8 cellular contexts compared by ENCODE assay signal in genomic region chr6:33672808-33673207, GRCh38. TPM values are rescaled to one million over a fixed set of nuclear protein-coding genes. Genes with fewer than 3 reads are reported as not detected.
A peak's percentile ranks its signal among the peaks of the same experiment; 100 is the strongest.
DNase-seq lines count a peak whose midpoint lies in the region; ATAC-seq, FAIRE-seq and TF ChIP-seq lines count a peak whose summit lies in the region.

No MANE protein-coding gene starts in this region.

- H3K27me3 ChIP-seq in SK-N-SH (ENCODE audit: insufficient read depth) (no peaks in the 10 kb centered on the region), gastroesophageal sphincter (peaks cover 38% of the 10 kb centered on the region), small intestine (ENCODE audit: control insufficient read depth in 2 of 2, insufficient read depth in 2 of 2, low read length in 2 of 2) (no peaks in the 10 kb centered on the region)

- H3K9ac ChIP-seq in SK-N-SH, result no peak overlapping the region

- WGBS in SK-N-SH (ENCODE audit: low lambda C conversion rate), result 10% methylated on average over 4 of the region's 5 CpGs
- 20% methylated on average over 1 of the region's 5 CpGs; no CpG with 5 or more reads in 1 of the 2 donors for WGBS in gastroesophageal sphincter (ENCODE audit: low coverage in 1 of 2), 2 donors
- 49 to 77% (median 64%) methylated on average over 5 of the region's 5 CpGs for WGBS in small intestine, 3 donors

- TF ChIP-seq EP300 in SK-N-SH (IDR thresholded peaks at IDR 0.05; ENCODE audit: borderline replicate concordance in 1 of 2, low read depth in 1 of 2, low read length in 1 of 2) (peak in 1 of 2 experiments; percentile 58; a peak in 1 of 4 replicates), gastroesophageal sphincter (IDR thresholded peaks at IDR 0.05) (no peak)

- no peak overlapping the region for H2AFZ ChIP-seq in SK-N-SH (ENCODE audit: low read depth)

- H3K9me2 ChIP-seq in SK-N-SH, result no peaks in the 10 kb centered on the region

- H3K4me2 ChIP-seq in SK-N-SH, result 0 out of 2 replicates have a peak overlapping the region, but pooled peaks have one; percentile 38

- no peaks in the 10 kb centered on the region for H3K79me2 ChIP-seq in SK-N-SH (ENCODE audit: insufficient read depth)

- no peak for TF ChIP-seq POLR2A in gastroesophageal sphincter (IDR thresholded peaks at IDR 0.05)

- no peaks in the 10 kb centered on the region for H3F3A ChIP-seq in SK-N-SH (replicated peaks; ENCODE audit: insufficient read depth)

- H3K27ac ChIP-seq in SK-N-SH (ENCODE audit: low read depth in 2 of 2, low read length in 1 of 2) (0 out of 4 replicates have a peak overlapping the region, but pooled peaks of 1 of the 2 experiments have one; percentile 24), gastroesophageal sphincter (no peak overlapping the region), small intestine (ENCODE audit: low read depth in 1 of 2, low read length in 1 of 2) (no peak overlapping the region)

- no peak for FAIRE-seq in small intestine (lab: Jason Lieb, UNC)

- POLR2A ChIA-PET in SK-N-SH (lab: Yijun Ruan, JAX), result no interaction called here

- ATAC-seq in gastroesophageal sphincter (peak; percentile 79), GM21528 (IDR thresholded peaks at IDR 0.05; ENCODE audit: low FRiP score, unreplicated experiment) (no peak), HG02588 (IDR thresholded peaks at IDR 0.05; ENCODE audit: unreplicated experiment) (no peak)

- H3K4me3 ChIP-seq in SK-N-SH (ENCODE audit: low read depth in 2 of 2, low read length in 1 of 2) (no peak overlapping the region), gastroesophageal sphincter (no peak overlapping the region), small intestine (ENCODE audit: low read depth in 1 of 2, low read length in 2 of 2) (no peak overlapping the region)

- peak; percentile 69 for DNase-seq in GM20000 (ENCODE audit: low spot score)
- DNase-seq in SK-N-SH, result peak; percentile 65
- peak; percentile 11 for DNase-seq in small intestine
- DNase-seq in activated effector memory CD4-positive, alpha-beta T cell treated with Interleukin-2 at 50 U/mL for 16 hours, result no peak
- no peak for DNase-seq in globus pallidus (ENCODE audit: low spot score)

- TF ChIP-seq CTCF in GM20000 (IDR thresholded peaks at IDR 0.05; ENCODE audit: extremely low read depth, missing control alignments), result no peak
- peak; percentile 71 for TF ChIP-seq CTCF in SK-N-SH (IDR thresholded peaks at IDR 0.05)
- peak in 3 of 4 experiments; percentile 40 to 60 (median 54) for TF ChIP-seq CTCF in gastroesophageal sphincter (IDR thresholded peaks at IDR 0.05)

- H4K20me1 ChIP-seq in SK-N-SH (ENCODE audit: insufficient read depth), result no peaks in the 10 kb centered on the region

- peaks cover 0 to 4% of the 10 kb centered on the region in 2 experiments; a peak in 3 of 4 replicates for H3K4me1 ChIP-seq in SK-N-SH (ENCODE audit: control insufficient read depth in 1 of 2, insufficient read depth in 2 of 2, low read depth in 1 of 2, low read length in 1 of 2)
- H3K4me1 ChIP-seq in gastroesophageal sphincter, result peaks cover 0 to 8% (median 0%) of the 10 kb centered on the region in 3 donors
- H3K4me1 ChIP-seq in small intestine (ENCODE audit: control insufficient read depth in 2 of 2, insufficient read depth in 1 of 2, low read depth in 1 of 2, low read length in 1 of 2), result no peaks in the 10 kb centered on the region

- H3K9me3 ChIP-seq in SK-N-SH (no peaks in the 10 kb centered on the region), gastroesophageal sphincter (no peaks in the 10 kb centered on the region), small intestine (ENCODE audit: control insufficient read depth, low read depth) (no peaks in the 10 kb centered on the region)

- CTCF ChIA-PET in SK-N-SH (lab: Yijun Ruan, JAX), result interaction anchor here (1.0 to 2.2 kb wide), 4 partner anchors 13 to 86 kb away, joined by 4 to 8 read pairs (median 4); no protein-coding TSS in a partner anchor

- peak; percentile 51 for TF ChIP-seq RAD21 in SK-N-SH (IDR thresholded peaks at IDR 0.05; ENCODE audit: low read length)

- H3K36me3 ChIP-seq in SK-N-SH (replicated peaks in 1 of 2; ENCODE audit: control insufficient read depth in 1 of 2, insufficient read depth in 2 of 2, low read length in 1 of 2), result no peaks in the 10 kb centered on the region
- peaks cover 0 to 84% of the 10 kb centered on the region in 2 donors for H3K36me3 ChIP-seq in gastroesophageal sphincter
- H3K36me3 ChIP-seq in small intestine (ENCODE audit: control insufficient read depth in 2 of 2, insufficient read depth in 2 of 2, low read length in 2 of 2), result peaks cover 24 to 54% of the 10 kb centered on the region in 2 donors

TF ChIP-seq in SK-N-SH, 30 proteins besides CTCF, POLR2A, EP300 and RAD21 (continues in another document):
- TF ChIP-seq RFX5 (IDR thresholded peaks at IDR 0.05; ENCODE audit: low read length) (no peak), TAF1 (IDR thresholded peaks at IDR 0.05; ENCODE audit: borderline replicate concordance, low read depth, low read length) (no peak), JUND (IDR thresholded peaks at IDR 0.05) (peak; percentile 81; the same call in 1 of the 2 replicates), SIN3A (IDR thresholded peaks at IDR 0.05; ENCODE audit: borderline replicate concordance, low read depth, low read length) (0 out of 2 replicates have a peak, but pooled peaks have one; percentile 47), TCF12 (IDR thresholded peaks at IDR 0.05) (peak; percentile 52; the same call in 1 of the 2 replicates), ZBTB33 (IDR thresholded peaks at IDR 0.05; ENCODE audit: borderline replicate concordance, low read depth) (no peak), SMC3 (IDR thresholded peaks at IDR 0.05; ENCODE audit: low read depth, low read length) (peak; percentile 59), USF2 (IDR thresholded peaks at IDR 0.05; ENCODE audit: borderline replicate concordance, low read depth, low read length) (no peak), RXRA (IDR thresholded peaks at IDR 0.05; ENCODE audit: borderline replicate concordance, low read depth) (peak; percentile 51; the same call in 1 of the 2 replicates), NFIC (IDR thresholded peaks at IDR 0.05; ENCODE audit: borderline replicate concordance) (peak; percentile 68; the same call in 1 of the 2 replicates), IRF3 (IDR thresholded peaks at IDR 0.05; ENCODE audit: low read depth, low read length) (no peak), ELF1 (IDR thresholded peaks at IDR 0.05) (no peak), PBX3 (IDR thresholded peaks at IDR 0.05) (0 out of 2 replicates have a peak, but pooled peaks have one; percentile 22), MXI1 (IDR thresholded peaks at IDR 0.05; ENCODE audit: low read depth, low read length) (no peak), MAX (IDR thresholded peaks at IDR 0.05; ENCODE audit: low read depth) (0 out of 2 replicates have a peak, but pooled peaks have one; percentile 38)

RNA-seq across cellular contexts. Expression of gene UQCC2, which starts 38.7 kb away (rescaled TPM):
- polyA plus RNA-seq in SK-N-SH (2012; rRNA removed) (49.8 and 59.0 TPM in 2 replicates), small intestine (10 to 100 TPM; 36.5 to 51.7 (median 36.7) TPM)
- 43.2 and 47.9 TPM in 2 replicates for polyA plus RNA-seq in SK-N-SH (2012; cell fraction: cytosol; rRNA removed)
- 37.4 and 42.0 TPM in 2 replicates for polyA plus RNA-seq in SK-N-SH (2012; cell fraction: nucleus; rRNA removed)
- total RNA-seq in gastroesophageal sphincter, result 10 to 100 TPM; 14.5 to 25.3 (median 17.7) TPM

RNA-seq across cellular contexts. Expression of gene ITPR3, which starts 51.7 kb away (rescaled TPM):
- polyA plus RNA-seq in SK-N-SH (2012; rRNA removed) (4.7 and 8.1 TPM in 2 replicates), small intestine (10 to 100 TPM; 51.6 to 62.7 (median 55.5) TPM)
- polyA plus RNA-seq in SK-N-SH (2012; cell fraction: cytosol; rRNA removed), result 1.9 and 3.7 TPM in 2 replicates
- 22.6 and 23.4 TPM in 2 replicates for polyA plus RNA-seq in SK-N-SH (2012; cell fraction: nucleus; rRNA removed)
- 10 to 100 TPM; 11.8 to 25.0 (median 19.6) TPM for total RNA-seq in gastroesophageal sphincter

Comparison
In these comparisons a context has a peak if more than half of its experiments do, and no peak if none do; other contexts are left out.
1. DNase-seq: peak in GM20000 (single experiment), SK-N-SH (single experiment) and small intestine (single experiment); none in activated effector memory CD4-positive, alpha-beta T cell treated with Interleukin-2 at 50 U/mL for 16 hours (single experiment) and globus pallidus (single experiment).